ENCODE assay signal across 1 cellular context in genomic region chr5:156261275-156261939, GRCh38.
TF ChIP-seq lines count a peak whose summit lies in the region.

No MANE protein-coding gene starts in this region.

TF ChIP-seq in HepG2, 621 proteins besides CTCF, POLR2A, EP300 and RAD21 (continued from another document):
- TF ChIP-seq, protein P1, sequence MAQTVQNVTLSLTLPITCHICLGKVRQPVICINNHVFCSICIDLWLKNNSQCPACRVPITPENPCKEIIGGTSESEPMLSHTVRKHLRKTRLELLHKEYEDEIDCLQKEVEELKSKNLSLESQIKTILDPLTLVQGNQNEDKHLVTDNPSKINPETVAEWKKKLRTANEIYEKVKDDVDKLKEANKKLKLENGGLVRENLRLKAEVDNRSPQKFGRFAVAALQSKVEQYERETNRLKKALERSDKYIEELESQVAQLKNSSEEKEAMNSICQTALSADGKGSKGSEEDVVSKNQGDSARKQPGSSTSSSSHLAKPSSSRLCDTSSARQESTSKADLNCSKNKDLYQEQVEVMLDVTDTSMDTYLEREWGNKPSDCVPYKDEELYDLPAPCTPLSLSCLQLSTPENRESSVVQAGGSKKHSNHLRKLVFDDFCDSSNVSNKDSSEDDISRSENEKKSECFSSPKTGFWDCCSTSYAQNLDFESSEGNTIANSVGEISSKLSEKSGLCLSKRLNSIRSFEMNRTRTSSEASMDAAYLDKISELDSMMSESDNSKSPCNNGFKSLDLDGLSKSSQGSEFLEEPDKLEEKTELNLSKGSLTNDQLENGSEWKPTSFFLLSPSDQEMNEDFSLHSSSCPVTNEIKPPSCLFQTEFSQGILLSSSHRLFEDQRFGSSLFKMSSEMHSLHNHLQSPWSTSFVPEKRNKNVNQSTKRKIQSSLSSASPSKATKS (CRISPR knock-in tag; IDR thresholded peaks at IDR 0.05), result no peak
